8 cellular contexts compared by ENCODE assay signal in genomic region chr1:29703596-29703995, GRCh38.
DNase-seq lines count a peak whose midpoint lies in the region; ATAC-seq, FAIRE-seq and TF ChIP-seq lines count a peak whose summit lies in the region.

No MANE protein-coding gene starts in this region.

- no peaks in the 10 kb centered on the region for H3K9me3 ChIP-seq in gastrocnemius medialis

- H3K4me3 ChIP-seq in HL-60 (replicated peaks; ENCODE audit: insufficient read depth, low read length) (no peak overlapping the region), gastrocnemius medialis (no peak overlapping the region)

- ATAC-seq in gastrocnemius medialis: no peak
- ATAC-seq in HG03342 (IDR thresholded peaks at IDR 0.05; ENCODE audit: unreplicated experiment): no peak
- no peak for ATAC-seq in GM19397 (IDR thresholded peaks at IDR 0.05; ENCODE audit: unreplicated experiment)

- in situ Hi-C loops in SK-MEL-5 (cut with HindIII; ENCODE audit: low pct_unique_long_range_greater_than_20kb, low sequenced_read_pairs): no loop called here
- in situ Hi-C loops in gastrocnemius medialis (cut with MboI; ENCODE audit: low sequenced_read_pairs in 4 of 4): no loop called here

- H3K36me3 ChIP-seq in gastrocnemius medialis: no peaks in the 10 kb centered on the region

- intact Hi-C loops in gastrocnemius medialis (cut with DNase I; ENCODE audit: low total_unique reads): no loop called here

- H3K27ac ChIP-seq in HL-60 (replicated peaks) (no peak overlapping the region), gastrocnemius medialis (no peak overlapping the region)

- TF ChIP-seq CTCF in D721Med (IDR thresholded peaks at IDR 0.05; ENCODE audit: insufficient read depth, missing control alignments): peak; percentile 64
- peak; percentile 81 for TF ChIP-seq CTCF in HL-60 (IDR thresholded peaks at IDR 0.05; ENCODE audit: insufficient read depth, low read length)
- TF ChIP-seq CTCF in gastrocnemius medialis (IDR thresholded peaks at IDR 0.05 in 4 of 5, conservative IDR thresholded peaks at IDR 0.05 in 1 of 5): peak in 4 of 5 experiments; percentile 26 to 54 (median 28)

- H3K27me3 ChIP-seq in HL-60 (ENCODE audit: insufficient read depth, poor library complexity, severe bottlenecking): no peaks in the 10 kb centered on the region
- peaks cover 0 to 16% (median 9%) of the 10 kb centered on the region in 3 donors for H3K27me3 ChIP-seq in gastrocnemius medialis

- FAIRE-seq in D721Med (lab: Jason Lieb, UNC) (no peak), frontal cortex (lab: Jason Lieb, UNC) (no peak)

- H3K4me1 ChIP-seq in gastrocnemius medialis: no peaks in the 10 kb centered on the region

- DNase-seq in D721Med (ENCODE audit: insufficient read length, low spot score): no peak
- peak in 1 of 2 experiments; percentile 13 for DNase-seq in HL-60 (ENCODE audit: low read depth in 1 of 2, low spot score in 1 of 2)
- peak; percentile 68 for DNase-seq in SK-MEL-5 (ENCODE audit: low read depth, low spot score)
- DNase-seq in frontal cortex (ENCODE audit: low spot score in 2 of 2): peak; percentile 37 to 63
- no peak for DNase-seq in gastrocnemius medialis
- DNase-seq in stimulated activated CD4-positive, alpha-beta T cell treated with anti-CD3 and anti-CD28 coated beads, Interleukin-4, amount 100 ng/mL, for 24 hours: no peak

- TF ChIP-seq POLR2A in gastrocnemius medialis (IDR thresholded peaks at IDR 0.05): no peak

Comparison
In these comparisons a context has a peak if more than half of its experiments do, and no peak if none do; other contexts are left out.
1. DNase-seq: peak in SK-MEL-5 (single experiment) and frontal cortex (2 of 2); none in D721Med (single experiment), gastrocnemius medialis (0 of 2) and stimulated activated CD4-positive, alpha-beta T cell treated with anti-CD3 and anti-CD28 coated beads, Interleukin-4, amount 100 ng/mL, for 24 hours (single experiment).
2. CTCF ChIP-seq: peak in every context shown above with its lines; median percentile 81 in HL-60; 64 in D721Med; 28 in gastrocnemius medialis.